ENCODE assay signal across 18 cellular contexts in genomic region chr17:9053406-9053805, GRCh38. TPM values are rescaled to one million over a fixed set of nuclear protein-coding genes. Genes with fewer than 3 reads are reported as not detected.
DNase-seq lines count a peak whose midpoint lies in the region; ATAC-seq, FAIRE-seq and TF ChIP-seq lines count a peak whose summit lies in the region.
"Had no signal": no experiment of that assay in that cellular context is flagged by ENCODE, and none has a peak within 500 bp of the region (broad histone marks: within the 10 kb centered on the region; RNA-seq: fewer than 3 reads in every experiment).

No MANE protein-coding gene starts in this region.

- no TSS peak for BruUV-seq in HepG2 (replicated peaks; lab: Mats Ljungman, UMichigan)

- H3K36me3 ChIP-seq in right lobe of liver (no peaks in the 10 kb centered on the region), HepG2 (replicated peaks in 1 of 2; ENCODE audit: control insufficient read depth in 1 of 2, insufficient read depth in 2 of 2, low read length in 2 of 2) (no peaks in the 10 kb centered on the region), H1 (ENCODE audit: control insufficient read depth in 2 of 4, insufficient read depth in 4 of 4, low read length in 3 of 4) (peaks cover 0 to 2% (median 0%) of the 10 kb centered on the region in 4 experiments; a peak in 1 of 8 replicates), muscle layer of duodenum (ENCODE audit: control insufficient read depth in 1 of 2, insufficient read depth in 2 of 2, low read length in 2 of 2) (no peaks in the 10 kb centered on the region), vagina (no peaks in the 10 kb centered on the region)
- H3K36me3 ChIP-seq: BLaER1 had no signal

- no peaks in the 10 kb centered on the region for H3K27me3 ChIP-seq in right lobe of liver
- peaks cover 0 to 56% of the 10 kb centered on the region in 2 experiments; a peak in 4 of 5 replicates for H3K27me3 ChIP-seq in HepG2 (ENCODE audit: control insufficient read depth in 1 of 2, insufficient read depth in 2 of 2, low read length in 2 of 2)
- H3K27me3 ChIP-seq in H1 (replicated peaks in 1 of 4; ENCODE audit: control insufficient read depth in 3 of 4, extremely low read depth in 1 of 4, insufficient read depth in 3 of 4, low read length in 3 of 4): peaks cover 3 to 37% (median 32%) of the 10 kb centered on the region in 4 experiments
- no peaks in the 10 kb centered on the region for H3K27me3 ChIP-seq in muscle layer of duodenum (ENCODE audit: low read depth, low read length)
- no peaks in the 10 kb centered on the region for H3K27me3 ChIP-seq in vagina
- H3K27me3 ChIP-seq: BLaER1 had no signal

- H3K79me1 ChIP-seq in H1 (ENCODE audit: low read depth, low read length): no peaks in the 10 kb centered on the region

- H3K4me1 ChIP-seq in right lobe of liver (peaks cover 0 to 41% (median 12%) of the 10 kb centered on the region in 4 donors), HepG2 (ENCODE audit: insufficient read depth, low read length) (peaks cover 7% of the 10 kb centered on the region; the same call in 1 of the 2 replicates), H1 (replicated peaks in 1 of 4; ENCODE audit: control insufficient read depth in 3 of 4, insufficient read depth in 4 of 4, low read length in 3 of 4) (peaks cover 10 to 31% (median 25%) of the 10 kb centered on the region in 4 experiments), muscle layer of duodenum (ENCODE audit: control insufficient read depth in 1 of 2, insufficient read depth in 2 of 2, low read length in 2 of 2) (peaks cover 0 to 6% of the 10 kb centered on the region in 2 donors), vagina (peaks cover 19% of the 10 kb centered on the region)
- H3K4me1 ChIP-seq: BLaER1, Caco-2 had no signal

- H3K23me2 ChIP-seq in H1 (ENCODE audit: low read depth, low read length): peaks cover 2% of the 10 kb centered on the region

- CTCF ChIA-PET in HepG2 (lab: Yijun Ruan, JAX; ENCODE audit: low intra/inter-chr PET ratio, low total read pairs): no interaction called here
- CTCF ChIA-PET in H1 (lab: Charles Lee; ENCODE audit: partially characterized antibody): interaction anchor here (1.1 kb wide), 1 partner anchor 9 kb away, joined by 3 read pairs; no protein-coding TSS in a partner anchor

- DNase-seq in right lobe of liver (no peak), HepG2 (ENCODE audit: low spot score) (no peak), H1 (ENCODE audit: low read depth in 1 of 2, low spot score in 2 of 2) (no peak), vagina (ENCODE audit: extremely low spot score in 2 of 2) (no peak)
- DNase-seq: 8988T; AML-193; Caco-2; CD8-positive, alpha-beta memory T cell; DND-41; GF-D8; H7; IMR-90 had no signal

- H3K4me3 ChIP-seq in right lobe of liver: no peak overlapping the region
- no peak overlapping the region for H3K4me3 ChIP-seq in HepG2 (replicated peaks in 1 of 3; ENCODE audit: insufficient read depth in 1 of 3, low read depth in 2 of 3, low read length in 3 of 3)
- H3K4me3 ChIP-seq in H1 (ENCODE audit: extremely low read depth in 1 of 4, insufficient read depth in 2 of 4, low read depth in 3 of 4, low read length in 4 of 4): peak overlapping the region in 1 of 4 experiments; percentile 52; a peak in 1 of 8 replicates
- H3K4me3 ChIP-seq in muscle layer of duodenum (ENCODE audit: low read depth in 1 of 2, low read length in 2 of 2): no peak overlapping the region
- H3K4me3 ChIP-seq in vagina: no peak overlapping the region
- H3K4me3 ChIP-seq: BLaER1 had no signal

- no peaks in the 10 kb centered on the region for H3K79me2 ChIP-seq in HepG2 (ENCODE audit: insufficient read depth, low read length)
- no peaks in the 10 kb centered on the region for H3K79me2 ChIP-seq in H1 (ENCODE audit: control insufficient read depth in 1 of 2, insufficient read depth in 2 of 2, low read length in 2 of 2)

- no peak for TF ChIP-seq POLR2A in right lobe of liver (IDR thresholded peaks at IDR 0.05)
- TF ChIP-seq POLR2A in HepG2 (IDR thresholded peaks at IDR 0.05; ENCODE audit: insufficient read depth in 1 of 2, low read depth in 2 of 2, low read length in 2 of 2): no peak
- TF ChIP-seq POLR2A in H1 (IDR thresholded peaks at IDR 0.05; ENCODE audit: control extremely low read depth in 1 of 2, low read depth in 2 of 2, low read length in 2 of 2): no peak
- no peak for TF ChIP-seq POLR2A in vagina (IDR thresholded peaks at IDR 0.05)

- peak overlapping the region; percentile 91 for H4K91ac ChIP-seq in H1 (replicated peaks; ENCODE audit: insufficient read length, low read length)

- H3K9ac ChIP-seq in HepG2 (ENCODE audit: insufficient read depth, low read depth, low read length) (no peak overlapping the region), H1 (replicated peaks in 1 of 4; ENCODE audit: extremely low read depth in 1 of 4, low read depth in 3 of 4, low read length in 3 of 4) (no peak overlapping the region)
- H3K9ac ChIP-seq: BLaER1 had no signal

- intact Hi-C loops in right lobe of liver (cut with DNase I): no loop called here
- intact Hi-C loops in HepG2 (cut with micrococcal nuclease; ENCODE audit: unreplicated experiment): no loop called here
- intact Hi-C loops in vagina (cut with DNase I): no loop called here

- no peak for FAIRE-seq in HepG2 (lab: Jason Lieb, UNC)
- peak; percentile 13 for FAIRE-seq in H1 (lab: Jason Lieb, UNC)
- FAIRE-seq: HTR-8/SVneo had no signal

- no peak overlapping the region for H3K4me2 ChIP-seq in HepG2 (ENCODE audit: low read depth, low read length)
- H3K4me2 ChIP-seq in H1 (ENCODE audit: insufficient read depth in 1 of 2, low read depth in 2 of 2, low read length in 2 of 2): peak overlapping the region in 1 of 2 experiments; percentile 59
- H3K4me2 ChIP-seq: BLaER1 had no signal

- H3K56ac ChIP-seq in H1 (replicated peaks; ENCODE audit: insufficient read length, low read depth, low read length): no peak overlapping the region

- no peaks in the 10 kb centered on the region for H4K20me1 ChIP-seq in HepG2 (ENCODE audit: insufficient read depth, low read length)
- H4K20me1 ChIP-seq in H1 (replicated peaks in 1 of 2; ENCODE audit: control insufficient read depth in 1 of 2, insufficient read depth in 2 of 2, low read length in 2 of 2): no peaks in the 10 kb centered on the region
- H4K20me1 ChIP-seq: BLaER1 had no signal

- no peaks in the 10 kb centered on the region for H3K9me3 ChIP-seq in right lobe of liver
- no peaks in the 10 kb centered on the region for H3K9me3 ChIP-seq in HepG2 (ENCODE audit: low read length)
- H3K9me3 ChIP-seq in H1 (ENCODE audit: insufficient read depth in 2 of 2, low read depth in 1 of 2, low read length in 1 of 2): no peaks in the 10 kb centered on the region; a peak in 1 of 4 replicates
- H3K9me3 ChIP-seq in muscle layer of duodenum (ENCODE audit: control insufficient read depth in 1 of 2, low read length in 2 of 2): peaks cover 0 to 2% of the 10 kb centered on the region in 2 donors
- H3K9me3 ChIP-seq in vagina: no peaks in the 10 kb centered on the region
- H3K9me3 ChIP-seq: Caco-2 had no signal

- no peak overlapping the region for H2BK120ac ChIP-seq in H1 (replicated peaks; ENCODE audit: low read depth, low read length)

- peak overlapping the region; percentile 51; the same call in 1 of the 2 replicates for H2BK20ac ChIP-seq in H1 (ENCODE audit: low read length)

- no peak overlapping the region for H3K23ac ChIP-seq in H1 (ENCODE audit: insufficient read length)

- peak overlapping the region; percentile 97; the same call in 1 of the 2 replicates for H2AK5ac ChIP-seq in H1 (ENCODE audit: low read depth, low read length)

- no peak for TF ChIP-seq CTCF in right lobe of liver (IDR thresholded peaks at IDR 0.05)
- TF ChIP-seq CTCF in HepG2 (CRISPR knock-in tag; IDR thresholded peaks at IDR 0.05): no peak
- no peak for TF ChIP-seq CTCF in H1 (IDR thresholded peaks at IDR 0.05; ENCODE audit: control extremely low read depth in 1 of 3, insufficient read depth in 1 of 3, low read depth in 1 of 3, low read length in 3 of 3)
- no peak for TF ChIP-seq CTCF in vagina (IDR thresholded peaks at IDR 0.05)

- TF ChIP-seq EP300 in HepG2 (IDR thresholded peaks at IDR 0.05; ENCODE audit: low read depth in 2 of 2, low read length in 2 of 2): no peak
- TF ChIP-seq EP300 in HepG2 (CRISPR knock-in tag; IDR thresholded peaks at IDR 0.05; ENCODE audit: borderline replicate concordance): no peak
- no peak for TF ChIP-seq EP300 in H1 (IDR thresholded peaks at IDR 0.05; ENCODE audit: borderline replicate concordance in 1 of 2, low read depth in 2 of 2, low read length in 2 of 2)

- POLR2A ChIA-PET in HepG2 (lab: Yijun Ruan, JAX): no interaction called here
- POLR2A ChIA-PET in H1 (lab: Charles Lee; ENCODE audit: partially characterized antibody): interaction anchor here (0.6 kb wide), 1 partner anchor 16 kb away, joined by 3 read pairs; no protein-coding TSS in a partner anchor

- ATAC-seq in right lobe of liver (no peak), HepG2 (no peak), HG03520 (IDR thresholded peaks at IDR 0.05; ENCODE audit: unreplicated experiment) (no peak), HG02852 (IDR thresholded peaks at IDR 0.05; ENCODE audit: unreplicated experiment) (no peak), GM18867 (IDR thresholded peaks at IDR 0.05; ENCODE audit: unreplicated experiment) (no peak)

- H2BK15ac ChIP-seq in H1 (ENCODE audit: low read length): no peak overlapping the region

- WGBS in right lobe of liver (ENCODE audit: insufficient coverage, low coverage, low lambda C conversion rate, missing lambda C conversion rate): 81% methylated on average over 4 of the region's 4 CpGs
- 5% methylated on average over 4 of the region's 4 CpGs for WGBS in HepG2 (ENCODE audit: low lambda C conversion rate)
- WGBS in H1 (ENCODE audit: extremely low coverage in 1 of 2, insufficient coverage in 1 of 2, insufficient read length in 1 of 2, insufficient replicate concordance in 2 of 2, low coverage in 1 of 2, low lambda C conversion rate in 2 of 2, missing lambda C conversion rate in 1 of 2), 2 experiments: 82% methylated on average over 4 of the region's 4 CpGs; no CpG with 5 or more reads in 1 of the 2 experiments

- no peak overlapping the region for H4K5ac ChIP-seq in H1 (ENCODE audit: insufficient read length, low read depth, low read length)

- peak overlapping the region in 2 of 3 donors; percentile 10 to 74 for H3K27ac ChIP-seq in right lobe of liver
- H3K27ac ChIP-seq in HepG2 (ENCODE audit: extremely low read length, insufficient read depth, low read length): no peak overlapping the region
- no peak overlapping the region for H3K27ac ChIP-seq in H1 (ENCODE audit: low read depth, low read length)
- H3K27ac ChIP-seq in muscle layer of duodenum (ENCODE audit: low read length): peak overlapping the region; percentile 1
- peak overlapping the region; percentile 57 for H3K27ac ChIP-seq in vagina
- H3K27ac ChIP-seq: BLaER1 had no signal

- H3K18ac ChIP-seq in H1 (ENCODE audit: extremely low read depth, low read length): peak overlapping the region; percentile 89; the same call in 1 of the 2 replicates

- H3K14ac ChIP-seq in H1 (ENCODE audit: insufficient read length): no peak overlapping the region

- TF ChIP-seq RAD21 in HepG2 (CRISPR knock-in tag; IDR thresholded peaks at IDR 0.05) (no peak), H1 (IDR thresholded peaks at IDR 0.05 in 1 of 2, conservative IDR thresholded peaks at IDR 0.05 in 1 of 2; ENCODE audit: low read depth in 2 of 2, low read length in 2 of 2) (no peak)

- peak overlapping the region; percentile 68; the same call in 1 of the 2 replicates for H2BK5ac ChIP-seq in H1 (ENCODE audit: low read depth, low read length)

- H2BK12ac ChIP-seq in H1 (ENCODE audit: low read depth, low read length): peak overlapping the region; percentile 100

- H2AFZ ChIP-seq in HepG2 (ENCODE audit: low read length) (no peak overlapping the region), H1 (ENCODE audit: low read length) (no peak overlapping the region)

- no peak overlapping the region for H4K8ac ChIP-seq in H1 (ENCODE audit: extremely low read depth, insufficient read depth, low read length)

- H3K4ac ChIP-seq in H1 (replicated peaks; ENCODE audit: insufficient read length, low read depth, low read length): peak overlapping the region; percentile 58

- in situ Hi-C loops in HepG2 (cut with HindIII; ENCODE audit: extremely low pct_ligation_motif_present, low pct_unique_long_range_greater_than_20kb): no loop called here

RNA-seq across cellular contexts. Expression of gene NTN1, which starts 32.1 kb away (rescaled TPM):
- total RNA-seq in right lobe of liver (10 to 100 TPM in 2 of 6 experiments, 1 to 10 TPM in 4; 3.5 to 12.5 (median 8.5) TPM), HepG2 (2016; rRNA removed; fragmentation: Illumina TruSeq; extraction: Trizol) (0.04 TPM in 1 of 2 replicates, not detected in the other), vagina (4.7 TPM)
- total RNA-seq in HepG2 (2016; cell fraction: cytosol; rRNA removed; fragmentation: Illumina TruSeq; extraction: Trizol; ENCODE audit: low read depth): not detected in 2 replicates
- 0.04 TPM in 1 of 2 replicates, not detected in the other for total RNA-seq in HepG2 (2016; cell fraction: insoluble cytoplasmic fraction; rRNA removed; fragmentation: Illumina TruSeq; extraction: Trizol)
- total RNA-seq in HepG2 (2016; cell fraction: membrane; rRNA removed; fragmentation: Illumina TruSeq; extraction: Trizol): not detected in 2 replicates
- total RNA-seq in HepG2 (2016; cell fraction: nucleus; rRNA removed; fragmentation: Illumina TruSeq; extraction: Trizol): 0.09 TPM in 2 replicates
- polyA plus RNA-seq in HepG2 (2011; rRNA removed) (0.03 and 0.05 TPM in 2 replicates), H1 (2011; rRNA removed) (2.0 and 3.6 TPM in 2 replicates)
- 0.01 and 0.04 TPM in 2 replicates for polyA plus RNA-seq in HepG2 (2011; cell fraction: cytosol; rRNA removed)
- 0.11 and 0.12 TPM in 2 replicates for polyA plus RNA-seq in HepG2 (2011; cell fraction: nucleus; rRNA removed)
- 0.04 and 0.13 TPM in 2 replicates for polyA plus RNA-seq in HepG2 (2012)
- polyA plus RNA-seq in HepG2 (2016; cell fraction: cytosol; fragmentation: Illumina TruSeq; extraction: Trizol; ENCODE audit: low read depth): not detected in 2 replicates
- polyA plus RNA-seq in HepG2 (2016; cell fraction: insoluble cytoplasmic fraction; fragmentation: Illumina TruSeq; extraction: Trizol; ENCODE audit: low read depth): not detected in 2 replicates
- 0.02 TPM in 1 of 2 replicates, not detected in the other for polyA plus RNA-seq in HepG2 (2016; cell fraction: membrane; fragmentation: Illumina TruSeq; extraction: Trizol; ENCODE audit: low read depth)
- not detected in 2 replicates for polyA plus RNA-seq in HepG2 (2016; cell fraction: nucleus; fragmentation: Illumina TruSeq; extraction: Trizol; ENCODE audit: insufficient read depth, low read depth)
- 0.10 TPM in 1 of 2 replicates, not detected in the other for polyA minus RNA-seq in HepG2 (2011; rRNA and poly(A)+ RNA removed; ENCODE audit: low replicate concordance)
- not detected in 2 replicates for polyA minus RNA-seq in HepG2 (2011; cell fraction: cytosol; rRNA and poly(A)+ RNA removed)
- polyA minus RNA-seq in HepG2 (2011; cell fraction: nucleus; rRNA and poly(A)+ RNA removed): 0.12 and 0.13 TPM in 2 replicates
- 2.0 and 2.3 TPM in 2 replicates for total RNA-seq in H1 (2021; fragmentation: NEBNext Ultra II Directional; extraction: Animal tissue kit (Norgen Biotek cat#: 25700))
- polyA plus RNA-seq in H1 (2011; cell fraction: cytosol; rRNA removed): 2.2 TPM
- polyA plus RNA-seq in H1 (2011; cell fraction: nucleus; rRNA removed): 4.4 TPM
- polyA plus RNA-seq in H1 (2012, experiment 1 of 2): 1.5 to 2.2 TPM (median 2.1 TPM) in 4 replicates
- 1.9 TPM for polyA plus RNA-seq in H1 (2012, experiment 2 of 2)
- 2.0 TPM for polyA plus RNA-seq in H1 (2013, experiment 1 of 2)
- 2.1 TPM for polyA plus RNA-seq in H1 (2013, experiment 2 of 2)
- polyA minus RNA-seq in H1 (2011; rRNA and poly(A)+ RNA removed): 1.2 and 1.4 TPM in 2 replicates
- polyA minus RNA-seq in H1 (2011; cell fraction: cytosol; rRNA and poly(A)+ RNA removed): 2.0 TPM
- polyA minus RNA-seq in H1 (2011; cell fraction: nucleus; rRNA and poly(A)+ RNA removed): 6.2 TPM
- polyA plus RNA-seq: CD8-positive, alpha-beta memory T cell had no signal

Comparison
In these comparisons a context has a peak if more than half of its experiments do, and no peak if none do; other contexts are left out.
1. H3K27ac ChIP-seq: peak in right lobe of liver (2 of 3), muscle layer of duodenum (single experiment) and vagina (single experiment); none in HepG2 (single experiment) and H1 (single experiment).